Comparison of ENCODE assay signal across 20 cellular contexts in genomic region chr22:28013611-28014010, GRCh38.
A peak's percentile ranks its signal among the peaks of the same experiment; 100 is the strongest.
DNase-seq lines count a peak whose midpoint lies in the region; ATAC-seq, FAIRE-seq and TF ChIP-seq lines count a peak whose summit lies in the region.
"Had no signal": no experiment of that assay in that cellular context is flagged by ENCODE, and none has a peak within 500 bp of the region (broad histone marks: within the 10 kb centered on the region; RNA-seq: fewer than 3 reads in every experiment).

No MANE protein-coding gene starts in this region.

- POLR2A ChIA-PET in MCF 10A (lab: Yijun Ruan, JAX) (interaction anchor here (1.2 kb wide), 1 partner anchor 106 kb away, joined by 4 read pairs; no protein-coding TSS in a partner anchor), H1 (lab: Charles Lee; ENCODE audit: partially characterized antibody) (interaction anchor here (1.2 kb wide), 1 partner anchor 9 kb away, joined by 4 read pairs; no protein-coding TSS in a partner anchor)

- ATAC-seq in GM21825 (IDR thresholded peaks at IDR 0.05; ENCODE audit: unreplicated experiment): no peak
- no peak for ATAC-seq in activated CD8-positive, alpha-beta memory T cell treated with anti-CD3 and anti-CD28 coated beads, Interleukin-2, amount 10 ng/mL, durations not matched to agents 7 days and 5 days

- H3K18ac ChIP-seq in H1 (ENCODE audit: extremely low read depth, low read length): no peak overlapping the region

- no peak overlapping the region for H3K27ac Mint-ChIP-seq in MCF 10A (ENCODE audit: low read depth, unreplicated experiment)
- H3K27ac Mint-ChIP-seq in nephron progenitor cell: peak overlapping the region; percentile 94
- peak overlapping the region; percentile 18 for H3K27ac Mint-ChIP-seq in type B pancreatic cell
- no peak overlapping the region for H3K27ac Mint-ChIP-seq in activated CD8-positive, alpha-beta memory T cell treated with anti-CD3 and anti-CD28 coated beads, Interleukin-2, amount 10 ng/mL, durations not matched to agents 7 days and 5 days
- H3K27ac Mint-ChIP-seq: CD4-positive, alpha-beta T cell had no signal

- no peak for TF ChIP-seq CTCF in breast epithelium (IDR thresholded peaks at IDR 0.05)
- no peak for TF ChIP-seq CTCF in MCF 10A (IDR thresholded peaks at IDR 0.05; ENCODE audit: unreplicated experiment)
- TF ChIP-seq CTCF in H1 (IDR thresholded peaks at IDR 0.05; ENCODE audit: control extremely low read depth in 1 of 3, insufficient read depth in 1 of 3, low read depth in 1 of 3, low read length in 3 of 3): peak in 2 of 3 experiments; percentile 13 to 16; a peak in 2 of 4 replicates
- no peak for TF ChIP-seq CTCF in nephron progenitor cell (IDR thresholded peaks at IDR 0.05)
- TF ChIP-seq CTCF in type B pancreatic cell (conservative IDR thresholded peaks at IDR 0.05): no peak

- H2BK20ac ChIP-seq in H1 (ENCODE audit: low read length): no peak overlapping the region

- no peak overlapping the region for H2BK5ac ChIP-seq in H1 (ENCODE audit: low read depth, low read length)

- H3K9me3 ChIP-seq in breast epithelium (no peaks in the 10 kb centered on the region), H1 (ENCODE audit: insufficient read depth in 2 of 2, low read depth in 1 of 2, low read length in 1 of 2) (no peaks in the 10 kb centered on the region)
- H3K9me3 ChIP-seq: BE2C, SJCRH30 had no signal

- CTCF ChIA-PET in MCF 10A (lab: Yijun Ruan, JAX): interaction anchor here (0.7 to 3.7 kb wide), 3 partner anchors 126 to 587 kb away, joined by 3 to 25 read pairs (median 3); no protein-coding TSS in a partner anchor
- CTCF ChIA-PET in H1 (lab: Charles Lee; ENCODE audit: partially characterized antibody): interaction anchor here (0.8 to 3.1 kb wide), 10 partner anchors 9 to 921 kb away, joined by 3 to 8 read pairs (median 4); no protein-coding TSS in a partner anchor
- CTCF ChIA-PET in activated CD8-positive, alpha-beta memory T cell treated with anti-CD3 and anti-CD28 coated beads, Interleukin-2, amount 10 ng/mL, durations not matched to agents 7 days and 5 days (lab: Charles Lee): no interaction called here

- H4K20me1 ChIP-seq in H1 (replicated peaks in 1 of 2; ENCODE audit: control insufficient read depth in 1 of 2, insufficient read depth in 2 of 2, low read length in 2 of 2): no peaks in the 10 kb centered on the region

- H3K4me1 ChIP-seq in breast epithelium: peaks cover 0 to 3% of the 10 kb centered on the region in 2 donors
- no peaks in the 10 kb centered on the region; a peak in 1 of 7 replicates for H3K4me1 ChIP-seq in H1 (replicated peaks in 1 of 4; ENCODE audit: control insufficient read depth in 3 of 4, insufficient read depth in 4 of 4, low read length in 3 of 4)

- TF ChIP-seq POLR2A in breast epithelium (IDR thresholded peaks at IDR 0.05) (no peak), H1 (IDR thresholded peaks at IDR 0.05; ENCODE audit: control extremely low read depth in 1 of 2, low read depth in 2 of 2, low read length in 2 of 2) (no peak)

- no peaks in the 10 kb centered on the region for H3K27me3 ChIP-seq in breast epithelium
- no peaks in the 10 kb centered on the region for H3K27me3 ChIP-seq in H1 (replicated peaks in 1 of 4; ENCODE audit: control insufficient read depth in 3 of 4, extremely low read depth in 1 of 4, insufficient read depth in 3 of 4, low read length in 3 of 4)
- H3K27me3 ChIP-seq: BE2C, SJCRH30 had no signal

- no peak overlapping the region for H4K5ac ChIP-seq in H1 (ENCODE audit: insufficient read length, low read depth, low read length)

- no peak overlapping the region for H2AFZ ChIP-seq in H1 (ENCODE audit: low read length)

- 84% methylated on average over 12 of the region's 12 CpGs; no CpG with 5 or more reads in 1 of the 2 experiments for WGBS in H1 (ENCODE audit: extremely low coverage in 1 of 2, insufficient coverage in 1 of 2, insufficient read length in 1 of 2, insufficient replicate concordance in 2 of 2, low coverage in 1 of 2, low lambda C conversion rate in 2 of 2, missing lambda C conversion rate in 1 of 2), 2 experiments

- no peak overlapping the region for H2AK5ac ChIP-seq in H1 (ENCODE audit: low read depth, low read length)

- H3K4me1 Mint-ChIP-seq in MCF 10A (ENCODE audit: insufficient read depth, unreplicated experiment) (no peaks in the 10 kb centered on the region), nephron progenitor cell (peaks cover 68% of the 10 kb centered on the region), type B pancreatic cell (ENCODE audit: unreplicated experiment) (peaks cover 37% of the 10 kb centered on the region)
- H3K4me1 Mint-ChIP-seq in activated CD8-positive, alpha-beta memory T cell treated with anti-CD3 and anti-CD28 coated beads, Interleukin-2, amount 10 ng/mL, durations not matched to agents 7 days and 5 days: peaks cover 7% of the 10 kb centered on the region

- H3K23me2 ChIP-seq in H1 (ENCODE audit: low read depth, low read length): no peaks in the 10 kb centered on the region

- H3K79me1 ChIP-seq in H1 (ENCODE audit: low read depth, low read length): no peaks in the 10 kb centered on the region

- intact Hi-C loops in breast epithelium (cut with DNase I; ENCODE audit: low total_unique reads) (no loop called here), MCF 10A (cut with micrococcal nuclease) (no loop called here)

- H3K56ac ChIP-seq in H1 (replicated peaks; ENCODE audit: insufficient read length, low read depth, low read length): no peak overlapping the region

- no peak for FAIRE-seq in H1 (lab: Jason Lieb, UNC)
- FAIRE-seq: GM19239 had no signal

- H3K9ac ChIP-seq in H1 (replicated peaks in 1 of 4; ENCODE audit: extremely low read depth in 1 of 4, low read depth in 3 of 4, low read length in 3 of 4): no peak overlapping the region

- no peak for TF ChIP-seq EP300 in H1 (IDR thresholded peaks at IDR 0.05; ENCODE audit: borderline replicate concordance in 1 of 2, low read depth in 2 of 2, low read length in 2 of 2)

- H3K36me3 ChIP-seq in breast epithelium (no peaks in the 10 kb centered on the region), H1 (ENCODE audit: control insufficient read depth in 2 of 4, insufficient read depth in 4 of 4, low read length in 3 of 4) (no peaks in the 10 kb centered on the region)
- H3K36me3 ChIP-seq: BE2C, SJCRH30 had no signal

- H3K4me3 ChIP-seq in breast epithelium (no peak overlapping the region), H1 (ENCODE audit: extremely low read depth in 1 of 4, insufficient read depth in 2 of 4, low read depth in 3 of 4, low read length in 4 of 4) (no peak overlapping the region)
- H3K4me3 ChIP-seq: SJCRH30 had no signal

- no peak overlapping the region for H4K91ac ChIP-seq in H1 (replicated peaks; ENCODE audit: insufficient read length, low read length)

- no peak overlapping the region for H3K4ac ChIP-seq in H1 (replicated peaks; ENCODE audit: insufficient read length, low read depth, low read length)

- no peak for DNase-seq in breast epithelium (ENCODE audit: low spot score in 2 of 2)
- DNase-seq in MCF 10A (ENCODE audit: unreplicated experiment): no peak
- no peak for DNase-seq in H1 (ENCODE audit: low read depth in 1 of 2, low spot score in 2 of 2)
- DNase-seq in nephron progenitor cell: no peak
- DNase-seq in type B pancreatic cell (ENCODE audit: extremely low spot score, unreplicated experiment): no peak
- DNase-seq in GM19238 (ENCODE audit: insufficient read length, low spot score): no peak
- no peak for DNase-seq in activated CD8-positive, alpha-beta memory T cell treated with anti-CD3 and anti-CD28 coated beads, Interleukin-2, amount 10 ng/mL, durations not matched to agents 7 days and 5 days
- DNase-seq: BE2C; CD4-positive, alpha-beta T cell; EL; HCEC 1CT; IMR-90; Kasumi-1; NCI-H1105 treated with DMSO at 0.1 percent for 48 hours; NCI-H187 treated with DMSO at 0.1 percent for 48 hours; NCI-H446 had no signal

- H2BK12ac ChIP-seq in H1 (ENCODE audit: low read depth, low read length): no peak overlapping the region

- no peak overlapping the region for H4K8ac ChIP-seq in H1 (ENCODE audit: extremely low read depth, insufficient read depth, low read length)

- no peak overlapping the region for H3K4me2 ChIP-seq in H1 (ENCODE audit: insufficient read depth in 1 of 2, low read depth in 2 of 2, low read length in 2 of 2)

- H3K14ac ChIP-seq in H1 (ENCODE audit: insufficient read length): no peak overlapping the region

- H3K23ac ChIP-seq in H1 (ENCODE audit: insufficient read length): no peak overlapping the region

- no peak overlapping the region for H2BK120ac ChIP-seq in H1 (replicated peaks; ENCODE audit: low read depth, low read length)

- no peaks in the 10 kb centered on the region for H3K79me2 ChIP-seq in H1 (ENCODE audit: control insufficient read depth in 1 of 2, insufficient read depth in 2 of 2, low read length in 2 of 2)

- no peaks in the 10 kb centered on the region for H3K27me3 Mint-ChIP-seq in MCF 10A (ENCODE audit: insufficient read depth, unreplicated experiment)
- no peaks in the 10 kb centered on the region for H3K27me3 Mint-ChIP-seq in nephron progenitor cell (ENCODE audit: low read depth, poor library complexity)
- H3K27me3 Mint-ChIP-seq in type B pancreatic cell: no peaks in the 10 kb centered on the region
- H3K27me3 Mint-ChIP-seq in activated CD8-positive, alpha-beta memory T cell treated with anti-CD3 and anti-CD28 coated beads, Interleukin-2, amount 10 ng/mL, durations not matched to agents 7 days and 5 days: no peaks in the 10 kb centered on the region
- H3K27me3 Mint-ChIP-seq: CD4-positive, alpha-beta T cell had no signal

- H3K27ac ChIP-seq in breast epithelium (peak overlapping the region; percentile 69 to 78), H1 (ENCODE audit: low read depth, low read length) (no peak overlapping the region)
- H3K27ac ChIP-seq: 22Rv1, SJCRH30 had no signal

- no peak for TF ChIP-seq RAD21 in H1 (IDR thresholded peaks at IDR 0.05 in 1 of 2, conservative IDR thresholded peaks at IDR 0.05 in 1 of 2; ENCODE audit: low read depth in 2 of 2, low read length in 2 of 2)

- H3K36me3 Mint-ChIP-seq in MCF 10A (ENCODE audit: insufficient read depth, unreplicated experiment): no peaks in the 10 kb centered on the region
- H3K36me3 Mint-ChIP-seq in nephron progenitor cell (ENCODE audit: low read depth): no peaks in the 10 kb centered on the region
- peaks cover 10% of the 10 kb centered on the region for H3K36me3 Mint-ChIP-seq in type B pancreatic cell
- H3K36me3 Mint-ChIP-seq in activated CD8-positive, alpha-beta memory T cell treated with anti-CD3 and anti-CD28 coated beads, Interleukin-2, amount 10 ng/mL, durations not matched to agents 7 days and 5 days: no peaks in the 10 kb centered on the region

- no TSS peak for BruUV-seq in MCF 10A (replicated peaks; lab: Mats Ljungman, UMichigan)

- H2BK15ac ChIP-seq in H1 (ENCODE audit: low read length): no peak overlapping the region

- H3K9me3 Mint-ChIP-seq in MCF 10A (ENCODE audit: unreplicated experiment) (no peaks in the 10 kb centered on the region), nephron progenitor cell (no peaks in the 10 kb centered on the region), type B pancreatic cell (no peaks in the 10 kb centered on the region)
- no peaks in the 10 kb centered on the region for H3K9me3 Mint-ChIP-seq in activated CD8-positive, alpha-beta memory T cell treated with anti-CD3 and anti-CD28 coated beads, Interleukin-2, amount 10 ng/mL, durations not matched to agents 7 days and 5 days (ENCODE audit: low read depth)
- H3K9me3 Mint-ChIP-seq: CD4-positive, alpha-beta T cell had no signal

- H3K4me3 Mint-ChIP-seq in MCF 10A (ENCODE audit: unreplicated experiment) (no peak overlapping the region), nephron progenitor cell (no peak overlapping the region), type B pancreatic cell (no peak overlapping the region)
- no peak overlapping the region for H3K4me3 Mint-ChIP-seq in activated CD8-positive, alpha-beta memory T cell treated with anti-CD3 and anti-CD28 coated beads, Interleukin-2, amount 10 ng/mL, durations not matched to agents 7 days and 5 days
- H3K4me3 Mint-ChIP-seq: CD4-positive, alpha-beta T cell had no signal

Comparison
In these comparisons a context has a peak if more than half of its experiments do, and no peak if none do; other contexts are left out.
1. CTCF ChIP-seq: peak in H1 (2 of 3); none in breast epithelium (0 of 3), MCF 10A (single experiment), nephron progenitor cell (single experiment) and type B pancreatic cell (single experiment).
2. H3K27ac Mint-ChIP-seq: peak in nephron progenitor cell (single experiment) and type B pancreatic cell (single experiment); none in MCF 10A (single experiment) and activated CD8-positive, alpha-beta memory T cell treated with anti-CD3 and anti-CD28 coated beads, Interleukin-2, amount 10 ng/mL, durations not matched to agents 7 days and 5 days (single experiment).